In the genomic region with DNA sequence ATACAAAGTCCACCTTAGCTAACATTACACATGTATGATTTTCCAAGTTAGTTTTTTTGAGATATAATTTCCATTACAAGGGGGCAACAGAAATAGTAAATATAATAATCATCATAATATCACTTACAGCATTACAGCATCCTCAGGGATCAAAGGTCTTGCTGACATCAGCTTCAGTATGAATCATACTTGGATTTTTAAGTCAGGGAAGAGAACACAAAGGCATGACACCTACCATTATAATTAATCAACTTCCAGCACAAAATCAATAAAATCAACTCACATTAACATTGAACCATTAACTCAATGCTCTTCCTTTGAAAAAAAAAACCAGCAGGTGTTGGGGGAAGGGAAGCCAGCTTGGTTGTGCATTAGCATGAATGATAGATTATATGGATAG, we compare ENCODE assay signal across 28 cellular contexts.
DNase-seq lines count a peak whose midpoint lies in the region; FAIRE-seq and TF ChIP-seq lines count a peak whose summit lies in the region.
"Had no signal": no experiment of that assay in that cellular context is flagged by ENCODE, and none has a peak within 500 bp of the region (broad histone marks: within the 10 kb centered on the region; RNA-seq: fewer than 3 reads in every experiment).

No MANE protein-coding gene starts in this region.

- no peak overlapping the region for H3K27ac ChIP-seq in small intestine (ENCODE audit: low read depth in 1 of 2, low read length in 1 of 2)
- H3K27ac ChIP-seq: 22Rv1, PC-9, SJSA1 had no signal

- H3K36me3 ChIP-seq in small intestine (ENCODE audit: control insufficient read depth in 2 of 2, insufficient read depth in 2 of 2, low read length in 2 of 2) = no peaks in the 10 kb centered on the region
- H3K36me3 ChIP-seq: BE2C, SJSA1 had no signal

- peak; percentile 47 for FAIRE-seq in small intestine (lab: Jason Lieb, UNC)
- FAIRE-seq: GM18507, H54, HepG2 had no signal

- CTCF ChIA-PET in HEK293T (lab: Yijun Ruan, JAX) = no interaction called here

- DNase-seq in NCI-H1417 (lab: John Stamatoyannopoulos, UW) (peak in 2 of 3 experiments; percentile 20 to 60), NCI-H1417 treated with DMSO at 0.1 percent for 48 hours (lab: John Stamatoyannopoulos, UW) (no peak), NCI-H69 (lab: John Stamatoyannopoulos, UW) (peak; percentile 81), fibroblast of mammary gland (ENCODE audit: low read depth) (peak; percentile 10), small intestine (peak; percentile 58), HEK293T (ENCODE audit: extremely low spot score) (no peak), T-helper 9 cell (no peak)
- no peak for DNase-seq in effector CD8-positive, alpha-beta T cell (lab: John Stamatoyannopoulos, UW)
- DNase-seq: ACHN; BE2C; CD8-positive, alpha-beta memory T cell; DMS153; Karpas-422; NCI-H1092; NCI-H1694 treated with DMSO at 0.1 percent for 48 hours; NCI-H2081 treated with DMSO at 0.1 percent for 48 hours; NCI-H2171; NCI-H226; NCI-H510A; NCI-H774; PC-9; Right ventricle myocardium superior; RPMI8226 had no signal

- H3K4me3 ChIP-seq in fibroblast of mammary gland (ENCODE audit: control insufficient read depth, low read depth, low read length) = no peak overlapping the region
- no peak overlapping the region for H3K4me3 ChIP-seq in small intestine (ENCODE audit: low read depth in 1 of 2, low read length in 2 of 2)
- H3K4me3 ChIP-seq: PC-9, SJSA1 had no signal

- H3K9me3 ChIP-seq in small intestine (ENCODE audit: control insufficient read depth, low read depth) = no peaks in the 10 kb centered on the region
- H3K9me3 ChIP-seq: BE2C, SJSA1 had no signal

- H3K27me3 ChIP-seq in small intestine (ENCODE audit: control insufficient read depth in 2 of 2, insufficient read depth in 2 of 2, low read length in 2 of 2) = no peaks in the 10 kb centered on the region
- H3K27me3 ChIP-seq: BE2C, SJSA1 had no signal

- TF ChIP-seq CTCF in fibroblast of mammary gland (conservative IDR thresholded peaks at IDR 0.05; ENCODE audit: control insufficient read depth, insufficient read depth, low read depth, low read length) = no peak

- no peaks in the 10 kb centered on the region for H3K4me1 ChIP-seq in small intestine (ENCODE audit: control insufficient read depth in 2 of 2, insufficient read depth in 1 of 2, low read depth in 1 of 2, low read length in 1 of 2)
- H3K4me1 ChIP-seq: BE2C, SJSA1 had no signal

- POLR2A ChIA-PET in HEK293T (lab: Yijun Ruan, JAX) = no interaction called here

TF ChIP-seq in HEK293T, 16 proteins besides CTCF, POLR2A, EP300 and RAD21:
- TF ChIP-seq FOXA1 (IDR thresholded peaks at IDR 0.05) = no peak
- TF ChIP-seq ELF4 (IDR thresholded peaks at IDR 0.05) = no peak
- TF ChIP-seq CTBP1 (IDR thresholded peaks at IDR 0.05; ENCODE audit: borderline replicate concordance) = no peak
- no peak for TF ChIP-seq ARNT (IDR thresholded peaks at IDR 0.05)
- no peak for TF ChIP-seq L3MBTL2 (conservative IDR thresholded peaks at IDR 0.05)
- no peak for TF ChIP-seq FOXM1 (IDR thresholded peaks at IDR 0.05; ENCODE audit: borderline replicate concordance)
- TF ChIP-seq NFRKB (IDR thresholded peaks at IDR 0.05) = no peak
- no peak for TF ChIP-seq BHLHE40 (IDR thresholded peaks at IDR 0.05; ENCODE audit: borderline replicate concordance)
- no peak for TF ChIP-seq TARDBP (IDR thresholded peaks at IDR 0.05)
- no peak for TF ChIP-seq SUZ12 (IDR thresholded peaks at IDR 0.05)
- no peak for TF ChIP-seq ZNF384 (IDR thresholded peaks at IDR 0.05)
- no peak for TF ChIP-seq SP1 (IDR thresholded peaks at IDR 0.05)
- TF ChIP-seq FOXK2 (IDR thresholded peaks at IDR 0.05) = no peak
- TF ChIP-seq, protein P1, sequence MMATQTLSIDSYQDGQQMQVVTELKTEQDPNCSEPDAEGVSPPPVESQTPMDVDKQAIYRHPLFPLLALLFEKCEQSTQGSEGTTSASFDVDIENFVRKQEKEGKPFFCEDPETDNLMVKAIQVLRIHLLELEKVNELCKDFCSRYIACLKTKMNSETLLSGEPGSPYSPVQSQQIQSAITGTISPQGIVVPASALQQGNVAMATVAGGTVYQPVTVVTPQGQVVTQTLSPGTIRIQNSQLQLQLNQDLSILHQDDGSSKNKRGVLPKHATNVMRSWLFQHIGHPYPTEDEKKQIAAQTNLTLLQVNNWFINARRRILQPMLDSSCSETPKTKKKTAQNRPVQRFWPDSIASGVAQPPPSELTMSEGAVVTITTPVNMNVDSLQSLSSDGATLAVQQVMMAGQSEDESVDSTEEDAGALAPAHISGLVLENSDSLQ (IDR thresholded peaks at IDR 0.05) = no peak
- TF ChIP-seq HDGF (IDR thresholded peaks at IDR 0.05; ENCODE audit: borderline replicate concordance) = no peak
- no peak for TF ChIP-seq LEF1 (IDR thresholded peaks at IDR 0.05; ENCODE audit: borderline replicate concordance)

Comparison
In these comparisons a context has a peak if more than half of its experiments do, and no peak if none do; other contexts are left out.
1. DNase-seq: peak in NCI-H1417 (2 of 3), NCI-H69 (single experiment), fibroblast of mammary gland (single experiment) and small intestine (single experiment); none in NCI-H1417 treated with DMSO at 0.1 percent for 48 hours (single experiment), HEK293T (single experiment), effector CD8-positive, alpha-beta T cell (single experiment) and T-helper 9 cell (single experiment).